Comparison of ENCODE assay signal across 12 cellular contexts in genomic region chr6:108609276-108609769, GRCh38. TPM values are rescaled to one million over a fixed set of nuclear protein-coding genes. Genes with fewer than 3 reads are reported as not detected.
DNase-seq lines count a peak whose midpoint lies in the region; ATAC-seq and TF ChIP-seq lines count a peak whose summit lies in the region.
"Had no signal": no experiment of that assay in that cellular context is flagged by ENCODE, and none has a peak within 500 bp of the region (broad histone marks: within the 10 kb centered on the region; RNA-seq: fewer than 3 reads in every experiment).

No MANE protein-coding gene starts in this region.

- no peaks in the 10 kb centered on the region for H3K27me3 ChIP-seq in PC-3 (ENCODE audit: low read length)
- no peaks in the 10 kb centered on the region for H3K27me3 ChIP-seq in esophagus muscularis mucosa

- peak; percentile 72 for DNase-seq in AG08395 (ENCODE audit: low spot score)
- peak; percentile 81 for DNase-seq in PC-3
- no peak for DNase-seq in esophagus muscularis mucosa (ENCODE audit: extremely low spot score)
- no peak for DNase-seq in NCI-H1048 (lab: John Stamatoyannopoulos, UW)
- no peak for DNase-seq in NCI-H774 (lab: John Stamatoyannopoulos, UW)
- DNase-seq: activated T-cell treated with anti-CD3 and anti-CD28 coated beads, Interleukin-2, amount 50 U/mL, for 72 hours; stimulated activated CD4-positive, alpha-beta T cell treated with anti-CD3 and anti-CD28 coated beads, Interleukin-2, amount 100 ng/mL, for 48 hours; T-helper 9 cell had no signal

- H4K20me1 ChIP-seq in PC-3 (ENCODE audit: low read length): peaks cover 5% of the 10 kb centered on the region; the same call in 1 of the 2 replicates

- no peak for TF ChIP-seq CTCF in PC-3 (conservative IDR thresholded peaks at IDR 0.05; ENCODE audit: low read depth, low read length)
- TF ChIP-seq CTCF in esophagus muscularis mucosa (IDR thresholded peaks at IDR 0.05): no peak
- TF ChIP-seq CTCF in nephron (IDR thresholded peaks at IDR 0.05; ENCODE audit: unreplicated experiment in 3 of 3): no peak

- H3K4me3 ChIP-seq in PC-3 (ENCODE audit: low read length): no peak overlapping the region
- H3K4me3 ChIP-seq in esophagus muscularis mucosa: no peak overlapping the region

- H3K4me2 ChIP-seq in PC-3 (ENCODE audit: low read length): peak overlapping the region; percentile 46; the same call in 1 of the 2 replicates

- no peak for TF ChIP-seq EP300 in esophagus muscularis mucosa (IDR thresholded peaks at IDR 0.05)

- POLR2A ChIA-PET in PC-3 (lab: Charles Lee; ENCODE audit: unreplicated experiment): interaction anchor here (0.5 to 0.7 kb wide), 2 partner anchors 122 to 651 kb away, joined by 3 to 6 read pairs; partner anchors contain the start of gene SEC63

- peaks cover 23% of the 10 kb centered on the region for H3K36me3 Mint-ChIP-seq in nephron (ENCODE audit: low read depth)

- BruUV-seq in PC-3 (replicated peaks; lab: Mats Ljungman, UMichigan): no TSS peak

- no peaks in the 10 kb centered on the region for H3F3A ChIP-seq in PC-3 (ENCODE audit: low read length, unreplicated experiment)

- 77% methylated on average over 5 of the region's 5 CpGs for WGBS in esophagus muscularis mucosa

- TF ChIP-seq POLR2A in esophagus muscularis mucosa (IDR thresholded peaks at IDR 0.05; ENCODE audit: low read depth): no peak

- no peak overlapping the region for H3K4me3 Mint-ChIP-seq in nephron
- H3K4me3 Mint-ChIP-seq: activated T-cell treated with anti-CD3 and anti-CD28 coated beads, Interleukin-2, amount 50 U/mL, for 72 hours had no signal

- no peaks in the 10 kb centered on the region for H3K27me3 Mint-ChIP-seq in nephron (ENCODE audit: low read depth)

- peak overlapping the region; percentile 85 for H3K27ac ChIP-seq in PC-3 (ENCODE audit: low read length)
- H3K27ac ChIP-seq in esophagus muscularis mucosa (replicated peaks in 1 of 4): peak overlapping the region; percentile 50 to 56 (median 53)
- H3K27ac ChIP-seq: C4-2B had no signal

- H3K4me1 ChIP-seq in PC-3 (ENCODE audit: insufficient read depth, low read length) (peaks cover 24% of the 10 kb centered on the region), esophagus muscularis mucosa (peaks cover 66 to 85% (median 81%) of the 10 kb centered on the region in 4 donors)

- H3K9me3 ChIP-seq in PC-3 (ENCODE audit: low read length) (no peaks in the 10 kb centered on the region), esophagus muscularis mucosa (peaks cover 0 to 3% (median 0%) of the 10 kb centered on the region in 4 donors)

- peaks cover 68% of the 10 kb centered on the region for H3K4me1 Mint-ChIP-seq in nephron

- H3K9ac ChIP-seq in PC-3 (ENCODE audit: low read length): no peak overlapping the region

- peaks cover 9% of the 10 kb centered on the region for H3K9me3 Mint-ChIP-seq in nephron

- CTCF ChIA-PET in PC-3 (lab: Charles Lee): interaction anchor here (0.6 kb wide), 1 partner anchor 242 kb away, joined by 3 read pairs; no protein-coding TSS in a partner anchor

- peaks cover 93% of the 10 kb centered on the region for H3K79me2 ChIP-seq in PC-3 (ENCODE audit: low read length)

- H3K27ac Mint-ChIP-seq in nephron: peak overlapping the region; percentile 3 to 57 (median 43)
- H3K27ac Mint-ChIP-seq: activated T-cell treated with anti-CD3 and anti-CD28 coated beads, Interleukin-2, amount 50 U/mL, for 72 hours had no signal

- H2AFZ ChIP-seq in PC-3 (ENCODE audit: low read length): no peak overlapping the region

- H3K9me2 ChIP-seq in PC-3 (replicated peaks; ENCODE audit: low read length): no peaks in the 10 kb centered on the region

- H3K36me3 ChIP-seq in PC-3 (ENCODE audit: low read depth, low read length) (no peaks in the 10 kb centered on the region), esophagus muscularis mucosa (no peaks in the 10 kb centered on the region)

- ATAC-seq in PC-3 (peak; percentile 99), HG03469 (IDR thresholded peaks at IDR 0.05; ENCODE audit: unreplicated experiment) (no peak), GM18498 (IDR thresholded peaks at IDR 0.05; ENCODE audit: unreplicated experiment) (no peak)
- ATAC-seq: activated T-cell treated with anti-CD3 and anti-CD28 coated beads, Interleukin-2, amount 50 U/mL, for 72 hours had no signal

- intact Hi-C loops in PC-3 (cut with micrococcal nuclease): loop anchor here (5.0 kb wide), 1 partner anchor 63 kb away; no protein-coding TSS in a partner anchor
- intact Hi-C loops in esophagus muscularis mucosa (cut with DNase I): no loop called here

RNA-seq across cellular contexts. Expression of gene FOXO3, which starts 48.6 kb away (rescaled TPM):
- total RNA-seq in PC-3 (2014; rRNA removed) (12.8 and 19.9 TPM in 2 replicates), esophagus muscularis mucosa (100 to 1,000 TPM in 3 of 4 donors, 10 to 100 TPM in 1; 92.2 to 154 (median 122) TPM)

Comparison
In these comparisons a context has a peak if more than half of its experiments do, and no peak if none do; other contexts are left out.
1. DNase-seq: peak in AG08395 (single experiment) and PC-3 (single experiment); none in esophagus muscularis mucosa (single experiment), NCI-H1048 (single experiment) and NCI-H774 (single experiment).